25 cellular contexts compared by ENCODE assay signal in genomic region chr2:218097975-218098374, GRCh38. TPM values are rescaled to one million over a fixed set of nuclear protein-coding genes. Genes with fewer than 3 reads are reported as not detected.
A peak's percentile ranks its signal among the peaks of the same experiment; 100 is the strongest.
DNase-seq lines count a peak whose midpoint lies in the region; ATAC-seq, FAIRE-seq and TF ChIP-seq lines count a peak whose summit lies in the region.
"Had no signal": no experiment of that assay in that cellular context is flagged by ENCODE, and none has a peak within 500 bp of the region (broad histone marks: within the 10 kb centered on the region; RNA-seq: fewer than 3 reads in every experiment).

No MANE protein-coding gene starts in this region.

- H3K79me2 ChIP-seq in astrocyte (ENCODE audit: insufficient read depth, low read length) (no peaks in the 10 kb centered on the region), K562 (ENCODE audit: control insufficient read depth, insufficient read depth, low read length) (no peaks in the 10 kb centered on the region)

- no peak for TF ChIP-seq RAD21 in K562 (CRISPR knock-in tag; conservative IDR thresholded peaks at IDR 0.05 in 1 of 2, IDR thresholded peaks at IDR 0.05 in 1 of 2)

- H3K27me3 ChIP-seq in astrocyte (ENCODE audit: insufficient read depth, low read length) (peaks cover 29% of the 10 kb centered on the region), K562 (ENCODE audit: control insufficient read depth in 2 of 2, insufficient read depth in 2 of 2, low read length in 2 of 2) (no peaks in the 10 kb centered on the region)
- H3K27me3 ChIP-seq: BLaER1 treated with 17β-estradiol and CSF1 and Interleukin-3, amounts not matched to agents 10 nM and 100 nM had no signal

- H3K36me3 Mint-ChIP-seq in astrocyte (ENCODE audit: low read depth, unreplicated experiment), result no peaks in the 10 kb centered on the region
- H3K36me3 Mint-ChIP-seq: CD8-positive, alpha-beta T cell had no signal

- H3K4me1 Mint-ChIP-seq in astrocyte (ENCODE audit: low read depth, unreplicated experiment), result no peaks in the 10 kb centered on the region
- H3K4me1 Mint-ChIP-seq: B cell had no signal

- CTCF ChIA-PET in K562 (lab: Yijun Ruan, JAX; ENCODE audit: low intra/inter-chr PET ratio), result no interaction called here

- no peaks in the 10 kb centered on the region for H3K36me3 ChIP-seq in astrocyte (ENCODE audit: insufficient read depth, low read length)
- H3K36me3 ChIP-seq in K562 (ENCODE audit: control insufficient read depth, insufficient read depth, low read length), result no peaks in the 10 kb centered on the region
- H3K36me3 ChIP-seq: BLaER1 treated with 17β-estradiol and CSF1 and Interleukin-3, amounts not matched to agents 10 nM and 100 nM had no signal

- no TSS peak for BruUV-seq in K562 (replicated peaks; lab: Mats Ljungman, UMichigan)

- TF ChIP-seq CTCF in astrocyte (IDR thresholded peaks at IDR 0.05; ENCODE audit: insufficient read depth, low read depth, low read length) (no peak), K562 (IDR thresholded peaks at IDR 0.05 in 2 of 3, conservative IDR thresholded peaks at IDR 0.05 in 1 of 3; ENCODE audit: insufficient read depth in 2 of 3, low read depth in 1 of 3, low read length in 3 of 3) (no peak)

- H2AFZ ChIP-seq in astrocyte (ENCODE audit: low read depth, low read length), result no peak overlapping the region
- H2AFZ ChIP-seq in K562 (ENCODE audit: low read depth, low read length), result no peak overlapping the region

- TF ChIP-seq POLR2A in GM12891 (IDR thresholded peaks at IDR 0.05; ENCODE audit: low read depth, low read length) (no peak), K562 (conservative IDR thresholded peaks at IDR 0.05) (no peak)

- TF ChIP-seq EP300 in K562 (IDR thresholded peaks at IDR 0.05; ENCODE audit: low read length), result no peak

- ATAC-seq in K562, result no peak
- ATAC-seq in GM19324 (IDR thresholded peaks at IDR 0.05; ENCODE audit: low FRiP score, unreplicated experiment), result no peak
- ATAC-seq in HG03457 (IDR thresholded peaks at IDR 0.05; ENCODE audit: unreplicated experiment), result no peak
- ATAC-seq: A549; CD8-positive, alpha-beta T cell had no signal

- H3K9me3 Mint-ChIP-seq in astrocyte (ENCODE audit: unreplicated experiment), result no peaks in the 10 kb centered on the region
- H3K9me3 Mint-ChIP-seq: CD4-positive, alpha-beta T cell; CD8-positive, alpha-beta T cell had no signal

- no peaks in the 10 kb centered on the region for H3K9me1 ChIP-seq in K562 (ENCODE audit: control insufficient read depth, insufficient read depth, low read length)

- H3K27ac ChIP-seq in astrocyte (ENCODE audit: low read depth, low read length), result no peak overlapping the region
- no peak overlapping the region for H3K27ac ChIP-seq in K562 (ENCODE audit: extremely low read depth, low read depth, low read length)
- H3K27ac ChIP-seq: 22Rv1; A549; BLaER1 treated with 17β-estradiol and CSF1 and Interleukin-3, amounts not matched to agents 10 nM and 100 nM; C4-2B had no signal

- H3K4me1 ChIP-seq in astrocyte (ENCODE audit: insufficient read depth, low read length), result no peaks in the 10 kb centered on the region
- no peaks in the 10 kb centered on the region for H3K4me1 ChIP-seq in K562 (replicated peaks in 1 of 2; ENCODE audit: control insufficient read depth in 2 of 2, insufficient read depth in 2 of 2, low read length in 2 of 2)
- H3K4me1 ChIP-seq: A549; BLaER1 treated with 17β-estradiol and CSF1 and Interleukin-3, amounts not matched to agents 10 nM and 100 nM; Caco-2 had no signal

- no peak overlapping the region for H3K27ac Mint-ChIP-seq in astrocyte (ENCODE audit: unreplicated experiment)
- H3K27ac Mint-ChIP-seq: B cell; CD4-positive, alpha-beta T cell; CD8-positive, alpha-beta T cell had no signal

- H3K9me3 ChIP-seq in astrocyte (ENCODE audit: insufficient read depth, low read depth, low read length) (no peaks in the 10 kb centered on the region), K562 (replicated peaks; ENCODE audit: control insufficient read depth, insufficient read depth, low read depth, low read length) (no peaks in the 10 kb centered on the region)
- H3K9me3 ChIP-seq: Caco-2 had no signal

- no peak for FAIRE-seq in GM12891 (lab: Jason Lieb, UNC)
- peak; percentile 13 for FAIRE-seq in astrocyte (lab: Jason Lieb, UNC)
- no peak for FAIRE-seq in K562 (lab: Jason Lieb, UNC)
- FAIRE-seq: A549, D721Med, G401.6, GM18507, GM19239 had no signal

- no peak overlapping the region for H3K4me3 Mint-ChIP-seq in astrocyte (ENCODE audit: unreplicated experiment)
- H3K4me3 Mint-ChIP-seq: B cell; CD4-positive, alpha-beta T cell; CD8-positive, alpha-beta T cell had no signal

- H4K20me1 ChIP-seq in astrocyte (ENCODE audit: insufficient read depth, low read length) (no peaks in the 10 kb centered on the region), K562 (replicated peaks; ENCODE audit: control insufficient read depth, insufficient read depth, low read length) (no peaks in the 10 kb centered on the region)
- H4K20me1 ChIP-seq: BLaER1 treated with 17β-estradiol and CSF1 and Interleukin-3, amounts not matched to agents 10 nM and 100 nM had no signal

- H3K4me3 ChIP-seq in astrocyte (ENCODE audit: insufficient read depth, low read depth, low read length), result no peak overlapping the region
- no peak overlapping the region for H3K4me3 ChIP-seq in K562
- H3K4me3 ChIP-seq: A549; BLaER1 treated with 17β-estradiol and CSF1 and Interleukin-3, amounts not matched to agents 10 nM and 100 nM had no signal

- H3K27me3 Mint-ChIP-seq in astrocyte (ENCODE audit: low read depth, unreplicated experiment), result peaks cover 40% of the 10 kb centered on the region

- POLR2A ChIA-PET in K562 (lab: Yijun Ruan, JAX), result no interaction called here

- no peak overlapping the region for H3K4me2 ChIP-seq in astrocyte (ENCODE audit: low read length)
- H3K4me2 ChIP-seq in K562 (ENCODE audit: insufficient read depth, low read length), result no peak overlapping the region
- H3K4me2 ChIP-seq: A549; BLaER1 treated with 17β-estradiol and CSF1 and Interleukin-3, amounts not matched to agents 10 nM and 100 nM had no signal

- intact Hi-C loops in K562 (cut with micrococcal nuclease), result no loop called here

- DNase-seq in GM12891 (ENCODE audit: insufficient read length, low spot score) (no peak), KBM-7 (peak; percentile 23), astrocyte (ENCODE audit: low read depth) (no peak), K562 (ENCODE audit: extremely low read depth in 1 of 4, low spot score in 3 of 4) (no peak), putamen (ENCODE audit: low spot score) (no peak)
- DNase-seq: AML-193; Caco-2; Calu3; CD4-positive, alpha-beta T cell; CD8-positive, alpha-beta T cell; DMS79 treated with DMSO at 0.1 percent for 48 hours; GF-D8 had no signal

- 0% methylated on average over 3 of the region's 3 CpGs for WGBS in K562 (ENCODE audit: insufficient coverage, low coverage, missing lambda C conversion rate)

- H3K9ac ChIP-seq in astrocyte (ENCODE audit: low read length) (no peak overlapping the region), K562 (ENCODE audit: insufficient read depth in 1 of 2, low read depth in 2 of 2, low read length in 2 of 2) (no peak overlapping the region)
- H3K9ac ChIP-seq: BLaER1 treated with 17β-estradiol and CSF1 and Interleukin-3, amounts not matched to agents 10 nM and 100 nM had no signal

- in situ Hi-C loops in KBM-7 (cut with MboI; ENCODE audit: low pct_unique_long_range_greater_than_20kb, low sequenced_read_pairs) (no loop called here), K562 (cut with MboI) (no loop called here)

TF ChIP-seq in GM12891, 5 proteins besides CTCF, POLR2A, EP300 and RAD21 (continues in another document):
- no peak for TF ChIP-seq PAX5 (IDR thresholded peaks at IDR 0.05; ENCODE audit: insufficient read depth, low read length, severe bottlenecking)

TF ChIP-seq in K562, 482 proteins besides CTCF, POLR2A, EP300 and RAD21 (continues in another document):
- no peak for TF ChIP-seq NONO (IDR thresholded peaks at IDR 0.05; ENCODE audit: low read depth in 2 of 2, low read length in 1 of 2)

RNA-seq across cellular contexts. Expression of gene CXCR2, which starts 27.9 kb away (rescaled TPM):
- 0.68 TPM for polyA plus RNA-seq in GM12891 (2012; ENCODE audit: low read depth, missing spikeins)
- total RNA-seq in astrocyte (0.07 TPM in 1 of 2 replicates, not detected in the other), K562 (2014; rRNA removed) (not detected in 2 replicates), K562 (2014; rRNA removed; fragmentation: Illumina TruSeq; extraction: Trizol) (not detected in 2 replicates), K562 (2015; rRNA removed; fragmentation: Illumina TruSeq; extraction: Trizol) (not detected in 2 replicates), K562 (2021) (not detected in 2 replicates)
- total RNA-seq in K562 (2011; cell fraction: chromatin; rRNA removed; ENCODE audit: low replicate concordance), result not detected in 2 replicates
- total RNA-seq in K562 (2011; cell fraction: nucleolus; rRNA removed), result not detected in 2 replicates
- not detected in 2 replicates for total RNA-seq in K562 (2011; cell fraction: nucleoplasm; rRNA removed)
- polyA plus RNA-seq in K562 (2011; rRNA removed) (not detected in 2 replicates), K562 (2014; fragmentation: Illumina TruSeq; extraction: Trizol) (not detected in 2 replicates), K562 (2014; fragmentation: Nextera tagmentation; extraction: Ambion mirVana) (not detected), K562 (2014; rRNA removed) (not detected in 2 replicates)
- polyA plus RNA-seq in K562 (2011; cell fraction: cytosol; rRNA removed), result not detected in 2 replicates
- not detected in 2 replicates for polyA plus RNA-seq in K562 (2011; cell fraction: nucleus; rRNA removed)
- 0.03 TPM in 1 of 2 replicates, not detected in the other for polyA plus RNA-seq in K562 (2012)
- polyA minus RNA-seq in K562 (2011; rRNA and poly(A)+ RNA removed), result not detected in 2 replicates
- not detected in 2 replicates for polyA minus RNA-seq in K562 (2011; cell fraction: cytosol; rRNA and poly(A)+ RNA removed)
- polyA minus RNA-seq in K562 (2011; cell fraction: nucleus; rRNA and poly(A)+ RNA removed), result not detected in 2 replicates
- total RNA-seq: A172; B cell; Caco-2; Calu3; CD4-positive, alpha-beta T cell; CD8-positive, alpha-beta T cell had no signal
- polyA plus RNA-seq: BJ had no signal

RNA-seq across cellular contexts. Expression of gene RUFY4, which starts 28.9 kb away (rescaled TPM):
- polyA plus RNA-seq in GM12891 (2012; ENCODE audit: low read depth, missing spikeins), result 6.0 TPM
- total RNA-seq in astrocyte (not detected in 2 replicates), K562 (2014; rRNA removed) (not detected in 2 replicates), K562 (2014; rRNA removed; fragmentation: Illumina TruSeq; extraction: Trizol) (not detected in 2 replicates), K562 (2015; rRNA removed; fragmentation: Illumina TruSeq; extraction: Trizol) (not detected in 2 replicates), K562 (2021) (not detected in 2 replicates)
- not detected in 2 replicates for total RNA-seq in K562 (2011; cell fraction: chromatin; rRNA removed; ENCODE audit: low replicate concordance)
- not detected in 2 replicates for total RNA-seq in K562 (2011; cell fraction: nucleolus; rRNA removed)
- not detected in 2 replicates for total RNA-seq in K562 (2011; cell fraction: nucleoplasm; rRNA removed)
- polyA plus RNA-seq in K562 (2011; rRNA removed) (not detected in 2 replicates), K562 (2014; fragmentation: Illumina TruSeq; extraction: Trizol) (not detected in 2 replicates), K562 (2014; fragmentation: Nextera tagmentation; extraction: Ambion mirVana) (not detected), K562 (2014; rRNA removed) (not detected in 2 replicates)
- not detected in 2 replicates for polyA plus RNA-seq in K562 (2011; cell fraction: cytosol; rRNA removed)
- polyA plus RNA-seq in K562 (2011; cell fraction: nucleus; rRNA removed), result 0.04 TPM in 1 of 2 replicates, not detected in the other
- not detected in 2 replicates for polyA plus RNA-seq in K562 (2012)
- not detected in 2 replicates for polyA minus RNA-seq in K562 (2011; rRNA and poly(A)+ RNA removed)
- polyA minus RNA-seq in K562 (2011; cell fraction: cytosol; rRNA and poly(A)+ RNA removed), result not detected in 2 replicates
- polyA minus RNA-seq in K562 (2011; cell fraction: nucleus; rRNA and poly(A)+ RNA removed), result not detected in 2 replicates
- total RNA-seq: A172, B cell, Caco-2 had no signal
- polyA plus RNA-seq: BJ had no signal
